Comparison of ENCODE assay signal across 1 cellular context in genomic region chr12:53675701-53676607, GRCh38.
TF ChIP-seq lines count a peak whose summit lies in the region.

Gene ATP5MC2, minus strand, starts transcription at chr12:53676083. Its CDS starts 3,469 bp downstream, at chr12:53672614.

TF ChIP-seq in HepG2, 621 proteins besides CTCF, POLR2A, EP300 and RAD21 (continued from another document and continues in another):
- TF ChIP-seq, protein P1, sequence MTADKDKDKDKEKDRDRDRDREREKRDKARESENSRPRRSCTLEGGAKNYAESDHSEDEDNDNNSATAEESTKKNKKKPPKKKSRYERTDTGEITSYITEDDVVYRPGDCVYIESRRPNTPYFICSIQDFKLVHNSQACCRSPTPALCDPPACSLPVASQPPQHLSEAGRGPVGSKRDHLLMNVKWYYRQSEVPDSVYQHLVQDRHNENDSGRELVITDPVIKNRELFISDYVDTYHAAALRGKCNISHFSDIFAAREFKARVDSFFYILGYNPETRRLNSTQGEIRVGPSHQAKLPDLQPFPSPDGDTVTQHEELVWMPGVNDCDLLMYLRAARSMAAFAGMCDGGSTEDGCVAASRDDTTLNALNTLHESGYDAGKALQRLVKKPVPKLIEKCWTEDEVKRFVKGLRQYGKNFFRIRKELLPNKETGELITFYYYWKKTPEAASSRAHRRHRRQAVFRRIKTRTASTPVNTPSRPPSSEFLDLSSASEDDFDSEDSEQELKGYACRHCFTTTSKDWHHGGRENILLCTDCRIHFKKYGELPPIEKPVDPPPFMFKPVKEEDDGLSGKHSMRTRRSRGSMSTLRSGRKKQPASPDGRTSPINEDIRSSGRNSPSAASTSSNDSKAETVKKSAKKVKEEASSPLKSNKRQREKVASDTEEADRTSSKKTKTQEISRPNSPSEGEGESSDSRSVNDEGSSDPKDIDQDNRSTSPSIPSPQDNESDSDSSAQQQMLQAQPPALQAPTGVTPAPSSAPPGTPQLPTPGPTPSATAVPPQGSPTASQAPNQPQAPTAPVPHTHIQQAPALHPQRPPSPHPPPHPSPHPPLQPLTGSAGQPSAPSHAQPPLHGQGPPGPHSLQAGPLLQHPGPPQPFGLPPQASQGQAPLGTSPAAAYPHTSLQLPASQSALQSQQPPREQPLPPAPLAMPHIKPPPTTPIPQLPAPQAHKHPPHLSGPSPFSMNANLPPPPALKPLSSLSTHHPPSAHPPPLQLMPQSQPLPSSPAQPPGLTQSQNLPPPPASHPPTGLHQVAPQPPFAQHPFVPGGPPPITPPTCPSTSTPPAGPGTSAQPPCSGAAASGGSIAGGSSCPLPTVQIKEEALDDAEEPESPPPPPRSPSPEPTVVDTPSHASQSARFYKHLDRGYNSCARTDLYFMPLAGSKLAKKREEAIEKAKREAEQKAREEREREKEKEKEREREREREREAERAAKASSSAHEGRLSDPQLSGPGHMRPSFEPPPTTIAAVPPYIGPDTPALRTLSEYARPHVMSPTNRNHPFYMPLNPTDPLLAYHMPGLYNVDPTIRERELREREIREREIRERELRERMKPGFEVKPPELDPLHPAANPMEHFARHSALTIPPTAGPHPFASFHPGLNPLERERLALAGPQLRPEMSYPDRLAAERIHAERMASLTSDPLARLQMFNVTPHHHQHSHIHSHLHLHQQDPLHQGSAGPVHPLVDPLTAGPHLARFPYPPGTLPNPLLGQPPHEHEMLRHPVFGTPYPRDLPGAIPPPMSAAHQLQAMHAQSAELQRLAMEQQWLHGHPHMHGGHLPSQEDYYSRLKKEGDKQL (CRISPR knock-in tag; IDR thresholded peaks at IDR 0.05; ENCODE audit: low read depth): no peak; the same call in 1 of the 2 replicates
- TF ChIP-seq STAG1 (CRISPR knock-in tag; IDR thresholded peaks at IDR 0.05): peak; percentile 98
- 0 out of 2 replicates have a peak, but pooled peaks have one; percentile 72 for TF ChIP-seq REXO4 (CRISPR knock-in tag; IDR thresholded peaks at IDR 0.05; ENCODE audit: borderline replicate concordance)
- TF ChIP-seq MIER2 (CRISPR knock-in tag; IDR thresholded peaks at IDR 0.05): 0 out of 2 replicates have a peak, but pooled peaks have one; percentile 61
- TF ChIP-seq ZNF550 (CRISPR knock-in tag; IDR thresholded peaks at IDR 0.05; ENCODE audit: borderline replicate concordance): no peak
- peak; percentile 82 for TF ChIP-seq KLF12 (CRISPR knock-in tag; IDR thresholded peaks at IDR 0.05; ENCODE audit: borderline replicate concordance)
- TF ChIP-seq ZNF343 (CRISPR knock-in tag; IDR thresholded peaks at IDR 0.05): peak; percentile 65; the same call in 1 of the 2 replicates
- TF ChIP-seq, protein P2, sequence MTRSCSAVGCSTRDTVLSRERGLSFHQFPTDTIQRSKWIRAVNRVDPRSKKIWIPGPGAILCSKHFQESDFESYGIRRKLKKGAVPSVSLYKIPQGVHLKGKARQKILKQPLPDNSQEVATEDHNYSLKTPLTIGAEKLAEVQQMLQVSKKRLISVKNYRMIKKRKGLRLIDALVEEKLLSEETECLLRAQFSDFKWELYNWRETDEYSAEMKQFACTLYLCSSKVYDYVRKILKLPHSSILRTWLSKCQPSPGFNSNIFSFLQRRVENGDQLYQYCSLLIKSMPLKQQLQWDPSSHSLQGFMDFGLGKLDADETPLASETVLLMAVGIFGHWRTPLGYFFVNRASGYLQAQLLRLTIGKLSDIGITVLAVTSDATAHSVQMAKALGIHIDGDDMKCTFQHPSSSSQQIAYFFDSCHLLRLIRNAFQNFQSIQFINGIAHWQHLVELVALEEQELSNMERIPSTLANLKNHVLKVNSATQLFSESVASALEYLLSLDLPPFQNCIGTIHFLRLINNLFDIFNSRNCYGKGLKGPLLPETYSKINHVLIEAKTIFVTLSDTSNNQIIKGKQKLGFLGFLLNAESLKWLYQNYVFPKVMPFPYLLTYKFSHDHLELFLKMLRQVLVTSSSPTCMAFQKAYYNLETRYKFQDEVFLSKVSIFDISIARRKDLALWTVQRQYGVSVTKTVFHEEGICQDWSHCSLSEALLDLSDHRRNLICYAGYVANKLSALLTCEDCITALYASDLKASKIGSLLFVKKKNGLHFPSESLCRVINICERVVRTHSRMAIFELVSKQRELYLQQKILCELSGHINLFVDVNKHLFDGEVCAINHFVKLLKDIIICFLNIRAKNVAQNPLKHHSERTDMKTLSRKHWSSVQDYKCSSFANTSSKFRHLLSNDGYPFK (CRISPR knock-in tag; IDR thresholded peaks at IDR 0.05; ENCODE audit: borderline replicate concordance): peak; percentile 93
- TF ChIP-seq ZNF441 (CRISPR knock-in tag; IDR thresholded peaks at IDR 0.05; ENCODE audit: borderline replicate concordance): peak; percentile 81; the same call in 1 of the 2 replicates
- peak; percentile 96 for TF ChIP-seq DNMT1 (CRISPR knock-in tag; IDR thresholded peaks at IDR 0.05)
- TF ChIP-seq ETV6 (CRISPR knock-in tag; conservative IDR thresholded peaks at IDR 0.05): no peak; the same call in none of the 2 replicates
- no peak for TF ChIP-seq ZMAT5 (CRISPR knock-in tag; IDR thresholded peaks at IDR 0.05; ENCODE audit: borderline replicate concordance, low read depth)
- peak; percentile 88 for TF ChIP-seq ZNF280B (CRISPR knock-in tag; IDR thresholded peaks at IDR 0.05; ENCODE audit: borderline replicate concordance)
- peak; percentile 86 for TF ChIP-seq FOXJ3 (CRISPR knock-in tag; IDR thresholded peaks at IDR 0.05; ENCODE audit: borderline replicate concordance)
- no peak for TF ChIP-seq GPBP1L1 (CRISPR knock-in tag; IDR thresholded peaks at IDR 0.05)
- no peak; the same call in 1 of the 2 replicates for TF ChIP-seq ZNF670 (CRISPR knock-in tag; IDR thresholded peaks at IDR 0.05; ENCODE audit: borderline replicate concordance)
- no peak; the same call in 1 of the 2 replicates for TF ChIP-seq ZNF383 (CRISPR knock-in tag; IDR thresholded peaks at IDR 0.05; ENCODE audit: borderline replicate concordance)
- peak; percentile 93; the same call in 1 of the 2 replicates for TF ChIP-seq ZNF761 (CRISPR knock-in tag; conservative IDR thresholded peaks at IDR 0.05)
- TF ChIP-seq TRAFD1 (CRISPR knock-in tag; IDR thresholded peaks at IDR 0.05; ENCODE audit: borderline replicate concordance): peak; percentile 82; the same call in 1 of the 2 replicates
- TF ChIP-seq GTF2F1 (IDR thresholded peaks at IDR 0.05; ENCODE audit: low read length): 0 out of 2 replicates have a peak, but pooled peaks have one; percentile 32
- no peak for TF ChIP-seq TCF7L2 (IDR thresholded peaks at IDR 0.05; ENCODE audit: low read depth, low read length)
- TF ChIP-seq HNF1B (CRISPR knock-in tag; IDR thresholded peaks at IDR 0.05): peak; percentile 95
- no peak for TF ChIP-seq ZNF841 (CRISPR knock-in tag; IDR thresholded peaks at IDR 0.05; ENCODE audit: borderline replicate concordance)
- TF ChIP-seq CCDC6 (CRISPR knock-in tag; IDR thresholded peaks at IDR 0.05): peak; percentile 92; the same call in 1 of the 2 replicates
- TF ChIP-seq ZNF891 (CRISPR knock-in tag; IDR thresholded peaks at IDR 0.05): peak; percentile 85; the same call in 1 of the 2 replicates
- TF ChIP-seq RBM22 (optimal IDR thresholded peaks at IDR 0.05; ENCODE audit: low read length): no peak
- peak; percentile 81; the same call in 1 of the 2 replicates for TF ChIP-seq ZNF264 (CRISPR knock-in tag; IDR thresholded peaks at IDR 0.05)
- peak; percentile 93 for TF ChIP-seq PITX1 (CRISPR knock-in tag; IDR thresholded peaks at IDR 0.05)
- peak; percentile 89; the same call in 1 of the 2 replicates for TF ChIP-seq ZNF678 (CRISPR knock-in tag; IDR thresholded peaks at IDR 0.05)
- peak; percentile 90 for TF ChIP-seq HOXA3 (CRISPR knock-in tag; IDR thresholded peaks at IDR 0.05)
- TF ChIP-seq IRX3 (CRISPR knock-in tag; IDR thresholded peaks at IDR 0.05; ENCODE audit: borderline replicate concordance, low read depth): peak; percentile 83
- no peak for TF ChIP-seq ZSCAN12 (CRISPR knock-in tag; IDR thresholded peaks at IDR 0.05)
- no peak for TF ChIP-seq SIX4 (CRISPR knock-in tag; IDR thresholded peaks at IDR 0.05)
- TF ChIP-seq RFXANK (CRISPR knock-in tag; IDR thresholded peaks at IDR 0.05): peak; percentile 55; the same call in 1 of the 2 replicates
- 0 out of 2 replicates have a peak, but pooled peaks have one; percentile 63 for TF ChIP-seq NFKBIZ (CRISPR knock-in tag; IDR thresholded peaks at IDR 0.05)
- peak; percentile 24; the same call in 1 of the 2 replicates for TF ChIP-seq TGIF2 (CRISPR knock-in tag; IDR thresholded peaks at IDR 0.05)
- peak in 1 of 2 experiments; percentile 61; a peak in 1 of 4 replicates for TF ChIP-seq REST (IDR thresholded peaks at IDR 0.05; ENCODE audit: borderline replicate concordance in 1 of 2, low read depth in 1 of 2, low read length in 2 of 2)
- no peak for TF ChIP-seq TP53 (CRISPR knock-in tag; conservative IDR thresholded peaks at IDR 0.05)
- TF ChIP-seq SIN3A (IDR thresholded peaks at IDR 0.05; ENCODE audit: borderline replicate concordance, low read depth, low read length): no peak; the same call in 1 of the 2 replicates
